32 cellular contexts compared by ENCODE assay signal in the genomic region with DNA sequence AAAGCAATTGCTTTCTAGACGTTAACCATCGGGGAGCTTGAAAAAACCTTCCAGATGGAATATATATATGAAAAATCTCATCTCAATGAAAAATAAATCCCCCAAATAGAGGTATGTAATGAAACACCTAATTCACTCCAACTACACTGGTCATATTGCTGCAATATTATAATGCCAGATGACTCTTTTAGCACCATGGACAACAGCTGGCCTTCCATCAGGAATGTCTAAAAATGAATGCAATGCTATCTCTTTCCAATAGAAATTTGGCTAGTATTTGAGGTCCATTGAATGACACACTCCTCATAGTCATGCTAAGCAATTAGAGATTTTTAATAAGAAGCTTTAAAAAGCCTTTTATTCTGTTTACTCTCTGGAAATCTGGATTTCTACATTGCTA.
"Had no signal": no experiment of that assay in that cellular context is flagged by ENCODE, and none has a peak within 500 bp of the region (broad histone marks: within the 10 kb centered on the region; RNA-seq: fewer than 3 reads in every experiment).

No MANE protein-coding gene starts in this region.

- H3K9me3 ChIP-seq: ascending aorta, breast epithelium, colonic mucosa, gastrocnemius medialis had no signal

- H3K36me3 ChIP-seq: ascending aorta, breast epithelium, cardiac muscle cell, colonic mucosa, gastrocnemius medialis, heart right ventricle had no signal

- H3K36me3 Mint-ChIP-seq: activated CD4-positive, alpha-beta memory T cell treated with anti-CD3 and anti-CD28 coated beads for 36 hours; activated CD8-positive, alpha-beta memory T cell treated with anti-CD3 and anti-CD28 coated beads, Interleukin-2, amount 10 ng/mL, durations not matched to agents 7 days and 5 days; activated naive CD4-positive, alpha-beta T cell treated with anti-CD3 and anti-CD28 coated beads, Interleukin-2, amount 50 U/mL, for 24 hours; activated naive CD8-positive, alpha-beta T cell treated with anti-CD3 and anti-CD28 coated beads, Interleukin-2, amount 10 ng/mL, durations not matched to agents 7 days and 5 days; brain had no signal

- H3K4me3 ChIP-seq: ascending aorta, breast epithelium, cardiac muscle cell, colonic mucosa, dorsolateral prefrontal cortex, gastrocnemius medialis, heart right ventricle had no signal

- ATAC-seq: activated CD4-positive, alpha-beta T cell treated with anti-CD3 and anti-CD28 coated beads for 36 hours; activated CD8-positive, alpha-beta memory T cell treated with anti-CD3 and anti-CD28 coated beads, Interleukin-2, amount 10 ng/mL, durations not matched to agents 7 days and 5 days; activated CD8-positive, alpha-beta T cell treated with anti-CD3 and anti-CD28 coated beads, Interleukin-2, amount 10 ng/mL, durations not matched to agents 7 days and 5 days; esophagus mucosa; foreskin keratinocyte; gastrocnemius medialis; heart right ventricle had no signal

- H3K27me3 Mint-ChIP-seq: activated CD4-positive, alpha-beta memory T cell treated with anti-CD3 and anti-CD28 coated beads for 36 hours; activated CD4-positive, alpha-beta T cell treated with anti-CD3 and anti-CD28 coated beads for 36 hours; activated CD4-positive, alpha-beta T cell treated with anti-CD3 and anti-CD28 coated beads, Interleukin-2, amount 10 ng/mL, durations not matched to agents 24 days and 14 days; activated CD8-positive, alpha-beta memory T cell treated with anti-CD3 and anti-CD28 coated beads, Interleukin-2, amount 10 ng/mL, durations not matched to agents 7 days and 5 days; activated naive CD4-positive, alpha-beta T cell treated with anti-CD3 and anti-CD28 coated beads, Interleukin-2, amount 50 U/mL, for 24 hours; activated naive CD8-positive, alpha-beta T cell treated with anti-CD3 and anti-CD28 coated beads, Interleukin-2, amount 10 ng/mL, durations not matched to agents 7 days and 5 days; dendritic cell treated with granulocyte-macrophage colony-stimulating factor and Interleukin-4, amounts not matched to agents 40 ng/mL and 50 ng/mL, for 4 days had no signal

- H3K4me3 Mint-ChIP-seq: activated CD4-positive, alpha-beta memory T cell treated with anti-CD3 and anti-CD28 coated beads for 36 hours; activated CD4-positive, alpha-beta T cell treated with anti-CD3 and anti-CD28 coated beads for 36 hours; activated CD4-positive, alpha-beta T cell treated with anti-CD3 and anti-CD28 coated beads, Interleukin-2, amount 10 ng/mL, durations not matched to agents 24 days and 14 days; activated CD8-positive, alpha-beta memory T cell treated with anti-CD3 and anti-CD28 coated beads, Interleukin-2, amount 10 ng/mL, durations not matched to agents 7 days and 5 days; activated CD8-positive, alpha-beta T cell treated with anti-CD3 and anti-CD28 coated beads, Interleukin-2, amount 10 ng/mL, durations not matched to agents 7 days and 5 days; activated naive CD4-positive, alpha-beta T cell treated with anti-CD3 and anti-CD28 coated beads for 36 hours; activated naive CD4-positive, alpha-beta T cell treated with anti-CD3 and anti-CD28 coated beads, Interleukin-2, amount 50 U/mL, for 24 hours; activated naive CD8-positive, alpha-beta T cell treated with anti-CD3 and anti-CD28 coated beads, Interleukin-2, amount 10 ng/mL, durations not matched to agents 7 days and 5 days; activated T-helper 1 cell treated with anti-CD3 and anti-CD28 coated beads, Interleukin-12 subunit alpha, Interleukin-12 subunit beta, Interleukin-2, Interleukin-4 antibody, amounts not matched to agents 30 ng/mL and 10 ng/mL and 1 ng/mL, durations not matched to agents 14 hours and 24 hours and 36 hours; brain; dendritic cell treated with granulocyte-macrophage colony-stimulating factor and Interleukin-4, amounts not matched to agents 40 ng/mL and 50 ng/mL, for 4 days; endodermal cell had no signal

- H3K9me3 Mint-ChIP-seq: activated CD4-positive, alpha-beta memory T cell treated with anti-CD3 and anti-CD28 coated beads for 36 hours; activated CD4-positive, alpha-beta T cell treated with anti-CD3 and anti-CD28 coated beads, Interleukin-2, amount 10 ng/mL, durations not matched to agents 24 days and 14 days; activated T-helper 1 cell treated with anti-CD3 and anti-CD28 coated beads, Interleukin-12 subunit alpha, Interleukin-12 subunit beta, Interleukin-2, Interleukin-4 antibody, amounts not matched to agents 30 ng/mL and 10 ng/mL and 1 ng/mL, durations not matched to agents 14 hours and 24 hours and 36 hours; activated T-helper 2 cell treated with anti-CD3 and anti-CD28 coated beads, Interferon-gamma antibody, Interleukin-2, Interleukin-4, amounts not matched to agents 10 μg/mL and 5 μg/mL and 100 μg/mL, durations not matched to agents 14 hours and 24 hours and 36 hours; dendritic cell treated with granulocyte-macrophage colony-stimulating factor and Interleukin-4, amounts not matched to agents 40 ng/mL and 50 ng/mL, for 4 days; endodermal cell had no signal

- H3K27me3 ChIP-seq: ascending aorta, breast epithelium, cardiac muscle cell, colonic mucosa, foreskin keratinocyte, gastrocnemius medialis, heart right ventricle had no signal

- H3K4me1 Mint-ChIP-seq: activated CD4-positive, alpha-beta T cell treated with anti-CD3 and anti-CD28 coated beads for 36 hours; activated CD4-positive, alpha-beta T cell treated with anti-CD3 and anti-CD28 coated beads, Interleukin-2, amount 10 ng/mL, durations not matched to agents 24 days and 14 days; activated CD8-positive, alpha-beta memory T cell treated with anti-CD3 and anti-CD28 coated beads, Interleukin-2, amount 10 ng/mL, durations not matched to agents 7 days and 5 days; activated naive CD4-positive, alpha-beta T cell treated with anti-CD3 and anti-CD28 coated beads, Interleukin-2, amount 50 U/mL, for 24 hours; activated naive CD8-positive, alpha-beta T cell treated with anti-CD3 and anti-CD28 coated beads, Interleukin-2, amount 10 ng/mL, durations not matched to agents 7 days and 5 days; brain had no signal

- H3K27ac Mint-ChIP-seq: activated CD4-positive, alpha-beta memory T cell treated with anti-CD3 and anti-CD28 coated beads for 36 hours; activated CD4-positive, alpha-beta T cell treated with anti-CD3 and anti-CD28 coated beads for 36 hours; activated CD4-positive, alpha-beta T cell treated with anti-CD3 and anti-CD28 coated beads, Interleukin-2, amount 10 ng/mL, durations not matched to agents 24 days and 14 days; activated CD8-positive, alpha-beta memory T cell treated with anti-CD3 and anti-CD28 coated beads, Interleukin-2, amount 10 ng/mL, durations not matched to agents 7 days and 5 days; activated CD8-positive, alpha-beta T cell treated with anti-CD3 and anti-CD28 coated beads, Interleukin-2, amount 10 ng/mL, durations not matched to agents 7 days and 5 days; activated naive CD4-positive, alpha-beta T cell treated with anti-CD3 and anti-CD28 coated beads for 36 hours; activated naive CD4-positive, alpha-beta T cell treated with anti-CD3 and anti-CD28 coated beads, Interleukin-2, amount 50 U/mL, for 24 hours; activated naive CD8-positive, alpha-beta T cell treated with anti-CD3 and anti-CD28 coated beads, Interleukin-2, amount 10 ng/mL, durations not matched to agents 7 days and 5 days; activated T-helper 1 cell treated with anti-CD3 and anti-CD28 coated beads, Interleukin-12 subunit alpha, Interleukin-12 subunit beta, Interleukin-2, Interleukin-4 antibody, amounts not matched to agents 30 ng/mL and 10 ng/mL and 1 ng/mL, durations not matched to agents 14 hours and 24 hours and 36 hours; activated T-helper 2 cell treated with anti-CD3 and anti-CD28 coated beads, Interferon-gamma antibody, Interleukin-2, Interleukin-4, amounts not matched to agents 10 μg/mL and 5 μg/mL and 100 μg/mL, durations not matched to agents 14 hours and 24 hours and 36 hours; brain; dendritic cell treated with granulocyte-macrophage colony-stimulating factor and Interleukin-4, amounts not matched to agents 40 ng/mL and 50 ng/mL, for 4 days; endodermal cell had no signal

- DNase-seq: activated CD4-positive, alpha-beta memory T cell treated with anti-CD3 and anti-CD28 coated beads for 36 hours; activated CD4-positive, alpha-beta T cell treated with anti-CD3 and anti-CD28 coated beads for 36 hours; activated CD4-positive, alpha-beta T cell treated with anti-CD3 and anti-CD28 coated beads, Interleukin-2, amount 10 ng/mL, durations not matched to agents 24 days and 14 days; activated CD4-positive, CD25-positive, alpha-beta regulatory T cell; activated CD4-positive, CD25-positive, alpha-beta regulatory T cell treated with anti-CD3 and anti-CD28 coated beads, Interleukin-2, amount 50 U/mL, for 72 hours; activated CD8-positive, alpha-beta memory T cell treated with anti-CD3 and anti-CD28 coated beads, Interleukin-2, amount 10 ng/mL, durations not matched to agents 7 days and 5 days; activated CD8-positive, alpha-beta memory T cell treated with anti-CD3 and anti-CD28 coated beads, Interleukin-2, amount 50 U/mL, for 4 hours; activated CD8-positive, alpha-beta T cell treated with anti-CD3 and anti-CD28 coated beads, Interleukin-2, amount 10 ng/mL, durations not matched to agents 7 days and 5 days; activated effector memory CD4-positive, alpha-beta T cell treated with anti-CD3 and anti-CD28 coated beads, Interleukin-2, amount 50 U/mL, for 16 hours; activated naive CD4-positive, alpha-beta T cell treated with anti-CD3 and anti-CD28 coated beads for 36 hours; activated naive CD8-positive, alpha-beta T cell treated with anti-CD3 and anti-CD28 coated beads, Interleukin-2, amount 10 ng/mL, durations not matched to agents 7 days and 5 days; activated T-cell treated with anti-CD3 and anti-CD28 coated beads, Interleukin-2, amount 50 U/mL, for 1 hour; activated T-cell treated with anti-CD3 and anti-CD28 coated beads, Interleukin-2, amount 50 U/mL, for 48 hours; central memory CD4-positive, alpha-beta T cell; cerebellar nuclear complex; colonic mucosa; dorsolateral prefrontal cortex; effector memory CD4-positive, alpha-beta T cell; endodermal cell; foreskin keratinocyte; gastrocnemius medialis; heart right ventricle; T-helper 2 cell had no signal

- H3K4me1 ChIP-seq: ascending aorta, breast epithelium, colonic mucosa, foreskin keratinocyte, gastrocnemius medialis, heart right ventricle had no signal

- H3K27ac ChIP-seq: ascending aorta, breast epithelium, cardiac muscle cell, colonic mucosa, dorsolateral prefrontal cortex, foreskin keratinocyte, gastrocnemius medialis, heart right ventricle had no signal
